In genomic region chr20:17059465-17059864, GRCh38 we compare ENCODE assay signal across 16 cellular contexts.
DNase-seq lines count a peak whose midpoint lies in the region; FAIRE-seq and TF ChIP-seq lines count a peak whose summit lies in the region.
"Had no signal": no experiment of that assay in that cellular context is flagged by ENCODE, and none has a peak within 500 bp of the region (broad histone marks: within the 10 kb centered on the region; RNA-seq: fewer than 3 reads in every experiment).

No MANE protein-coding gene starts in this region.

- H3K36me3 Mint-ChIP-seq in activated naive CD8-positive, alpha-beta T cell treated with anti-CD3 and anti-CD28 coated beads for 36 hours, result no peaks in the 10 kb centered on the region

- H2BK20ac ChIP-seq in H1 (ENCODE audit: low read length), result no peak overlapping the region

- no peak overlapping the region for H3K4me2 ChIP-seq in H1 (ENCODE audit: insufficient read depth in 1 of 2, low read depth in 2 of 2, low read length in 2 of 2)

- POLR2A ChIA-PET in H1 (lab: Charles Lee; ENCODE audit: partially characterized antibody), result no interaction called here

- no peak for FAIRE-seq in H1 (lab: Jason Lieb, UNC)
- FAIRE-seq: colon had no signal

- H2BK5ac ChIP-seq in H1 (ENCODE audit: low read depth, low read length), result no peak overlapping the region

- H4K8ac ChIP-seq in H1 (ENCODE audit: extremely low read depth, insufficient read depth, low read length), result no peak overlapping the region

- TF ChIP-seq POLR2A in H1 (IDR thresholded peaks at IDR 0.05; ENCODE audit: control extremely low read depth in 1 of 2, low read depth in 2 of 2, low read length in 2 of 2), result no peak
- no peak for TF ChIP-seq POLR2A in transverse colon (IDR thresholded peaks at IDR 0.05)

- H3K27ac ChIP-seq in H1 (ENCODE audit: low read depth, low read length) (no peak overlapping the region), transverse colon (no peak overlapping the region)
- H3K27ac ChIP-seq: parathyroid adenoma, uterus, WERI-Rb-1 had no signal

- no peak overlapping the region for H3K27ac Mint-ChIP-seq in activated naive CD8-positive, alpha-beta T cell treated with anti-CD3 and anti-CD28 coated beads for 36 hours
- H3K27ac Mint-ChIP-seq: activated naive CD4-positive, alpha-beta T cell treated with anti-CD3 and anti-CD28 coated beads, Interleukin-2, amount 50 U/mL, for 72 hours had no signal

- H2BK120ac ChIP-seq in H1 (replicated peaks; ENCODE audit: low read depth, low read length), result no peak overlapping the region

- no peaks in the 10 kb centered on the region for H3K79me2 ChIP-seq in H1 (ENCODE audit: control insufficient read depth in 1 of 2, insufficient read depth in 2 of 2, low read length in 2 of 2)
- H3K79me2 ChIP-seq: parathyroid adenoma had no signal

- no peak overlapping the region for H3K4ac ChIP-seq in H1 (replicated peaks; ENCODE audit: insufficient read length, low read depth, low read length)

- peak overlapping the region; percentile 65; the same call in 1 of the 2 replicates for H2AFZ ChIP-seq in H1 (ENCODE audit: low read length)
- H2AFZ ChIP-seq: parathyroid adenoma had no signal

- peaks cover 9% of the 10 kb centered on the region for H3K9me3 Mint-ChIP-seq in activated naive CD8-positive, alpha-beta T cell treated with anti-CD3 and anti-CD28 coated beads for 36 hours

- no peak overlapping the region for H2BK15ac ChIP-seq in H1 (ENCODE audit: low read length)

- no peaks in the 10 kb centered on the region for H3K36me3 ChIP-seq in H1 (ENCODE audit: control insufficient read depth in 2 of 4, insufficient read depth in 4 of 4, low read length in 3 of 4)
- no peaks in the 10 kb centered on the region for H3K36me3 ChIP-seq in transverse colon
- H3K36me3 ChIP-seq: uterus, WERI-Rb-1 had no signal

- H3K56ac ChIP-seq in H1 (replicated peaks; ENCODE audit: insufficient read length, low read depth, low read length), result no peak overlapping the region

- intact Hi-C loops in transverse colon (cut with DNase I; ENCODE audit: low total_unique reads), result no loop called here

- CTCF ChIA-PET in H1 (lab: Charles Lee; ENCODE audit: partially characterized antibody), result interaction anchor here (1.0 kb wide), 1 partner anchor 123 kb away, joined by 3 read pairs; no protein-coding TSS in a partner anchor

- H3K4me3 ChIP-seq in AG10803 (ENCODE audit: low read length), result no peak overlapping the region
- no peak overlapping the region for H3K4me3 ChIP-seq in H1 (ENCODE audit: extremely low read depth in 1 of 4, insufficient read depth in 2 of 4, low read depth in 3 of 4, low read length in 4 of 4)
- H3K4me3 ChIP-seq in transverse colon, result no peak overlapping the region
- H3K4me3 ChIP-seq: uterus had no signal

- no peak overlapping the region for H4K5ac ChIP-seq in H1 (ENCODE audit: insufficient read length, low read depth, low read length)

- no peak overlapping the region; the same call in 1 of the 2 replicates for H2AK5ac ChIP-seq in H1 (ENCODE audit: low read depth, low read length)

- H3K23ac ChIP-seq in H1 (ENCODE audit: insufficient read length), result no peak overlapping the region

- H3K9me3 ChIP-seq in H1 (ENCODE audit: insufficient read depth in 2 of 2, low read depth in 1 of 2, low read length in 1 of 2) (peaks cover 2 to 3% of the 10 kb centered on the region in 2 experiments; a peak in 1 of 4 replicates), transverse colon (no peaks in the 10 kb centered on the region)
- H3K9me3 ChIP-seq: uterus had no signal

- no peak overlapping the region for H3K4me3 Mint-ChIP-seq in activated naive CD8-positive, alpha-beta T cell treated with anti-CD3 and anti-CD28 coated beads for 36 hours

- no peak overlapping the region for H3K9ac ChIP-seq in H1 (replicated peaks in 1 of 4; ENCODE audit: extremely low read depth in 1 of 4, low read depth in 3 of 4, low read length in 3 of 4)
- H3K9ac ChIP-seq: parathyroid adenoma had no signal

- peak overlapping the region; percentile 51 for H4K91ac ChIP-seq in H1 (replicated peaks; ENCODE audit: insufficient read length, low read length)

- peaks cover 3% of the 10 kb centered on the region for H3K27me3 Mint-ChIP-seq in activated naive CD8-positive, alpha-beta T cell treated with anti-CD3 and anti-CD28 coated beads for 36 hours

- H3K14ac ChIP-seq in H1 (ENCODE audit: insufficient read length), result no peak overlapping the region

- H3K18ac ChIP-seq in H1 (ENCODE audit: extremely low read depth, low read length), result no peak overlapping the region

- H3K4me1 Mint-ChIP-seq in activated naive CD8-positive, alpha-beta T cell treated with anti-CD3 and anti-CD28 coated beads for 36 hours, result no peaks in the 10 kb centered on the region

- H3K23me2 ChIP-seq in H1 (ENCODE audit: low read depth, low read length), result no peaks in the 10 kb centered on the region

- peak; percentile 18 for DNase-seq in AG10803 (ENCODE audit: low read depth)
- DNase-seq in HT-29 (ENCODE audit: low spot score), result peak; percentile 4
- DNase-seq in NCI-H510A (lab: John Stamatoyannopoulos, UW), result peak; percentile 91
- no peak for DNase-seq in H1 (ENCODE audit: low read depth in 1 of 2, low spot score in 2 of 2)
- no peak for DNase-seq in NCI-H2107 treated with DMSO at 0.1 percent for 48 hours (lab: John Stamatoyannopoulos, UW; ENCODE audit: unreplicated experiment)
- no peak for DNase-seq in transverse colon
- DNase-seq in activated CD4-positive, alpha-beta T cell treated with anti-CD3 and anti-CD28 coated beads, Interleukin-2, amount 50 U/mL, for 4 hours, result no peak
- DNase-seq in activated naive CD8-positive, alpha-beta T cell treated with anti-CD3 and anti-CD28 coated beads for 36 hours, result no peak
- DNase-seq: activated CD8-positive, alpha-beta memory T cell treated with anti-CD3 and anti-CD28 coated beads, Interleukin-2, amount 50 U/mL, for 48 hours; NCI-H526 treated with DMSO at 0.1 percent for 48 hours; Right ventricle myocardium superior; uterus; WERI-Rb-1 had no signal

- H4K20me1 ChIP-seq in H1 (replicated peaks in 1 of 2; ENCODE audit: control insufficient read depth in 1 of 2, insufficient read depth in 2 of 2, low read length in 2 of 2), result no peaks in the 10 kb centered on the region

- 87% methylated on average over 7 of the region's 7 CpGs; no CpG with 5 or more reads in 1 of the 2 experiments for WGBS in H1 (ENCODE audit: extremely low coverage in 1 of 2, insufficient coverage in 1 of 2, insufficient read length in 1 of 2, insufficient replicate concordance in 2 of 2, low coverage in 1 of 2, low lambda C conversion rate in 2 of 2, missing lambda C conversion rate in 1 of 2), 2 experiments
- 71% methylated on average over 7 of the region's 7 CpGs; no CpG with 5 or more reads in 1 of the 2 donors for WGBS in transverse colon (ENCODE audit: low coverage in 1 of 2), 2 donors

- H3K4me1 ChIP-seq in H1 (replicated peaks in 1 of 4; ENCODE audit: control insufficient read depth in 3 of 4, insufficient read depth in 4 of 4, low read length in 3 of 4), result no peaks in the 10 kb centered on the region
- H3K4me1 ChIP-seq in transverse colon, result no peaks in the 10 kb centered on the region
- H3K4me1 ChIP-seq: parathyroid adenoma, uterus had no signal

- no peak for TF ChIP-seq EP300 in H1 (IDR thresholded peaks at IDR 0.05; ENCODE audit: borderline replicate concordance in 1 of 2, low read depth in 2 of 2, low read length in 2 of 2)
- no peak for TF ChIP-seq EP300 in transverse colon (IDR thresholded peaks at IDR 0.05; ENCODE audit: low read depth)

- no peak for TF ChIP-seq RAD21 in H1 (IDR thresholded peaks at IDR 0.05 in 1 of 2, conservative IDR thresholded peaks at IDR 0.05 in 1 of 2; ENCODE audit: low read depth in 2 of 2, low read length in 2 of 2)

- H3K79me1 ChIP-seq in H1 (ENCODE audit: low read depth, low read length), result no peaks in the 10 kb centered on the region

- H2BK12ac ChIP-seq in H1 (ENCODE audit: low read depth, low read length), result no peak overlapping the region

- TF ChIP-seq CTCF in AG10803 (conservative IDR thresholded peaks at IDR 0.05; ENCODE audit: low read length), result no peak
- TF ChIP-seq CTCF in H1 (IDR thresholded peaks at IDR 0.05; ENCODE audit: control extremely low read depth in 1 of 3, insufficient read depth in 1 of 3, low read depth in 1 of 3, low read length in 3 of 3), result no peak
- no peak for TF ChIP-seq CTCF in transverse colon (IDR thresholded peaks at IDR 0.05)

- H3K27me3 ChIP-seq in H1 (replicated peaks in 1 of 4; ENCODE audit: control insufficient read depth in 3 of 4, extremely low read depth in 1 of 4, insufficient read depth in 3 of 4, low read length in 3 of 4) (no peaks in the 10 kb centered on the region), transverse colon (no peaks in the 10 kb centered on the region)
- H3K27me3 ChIP-seq: uterus had no signal

- in situ Hi-C loops in transverse colon (cut with MboI; ENCODE audit: low pct_ligation_motif_present in 1 of 4, low pct_unique_long_range_greater_than_20kb in 1 of 4, low sequenced_read_pairs in 3 of 4), result no loop called here

TF ChIP-seq in H1, 55 proteins besides CTCF, POLR2A, EP300 and RAD21 (continues in another document):
- no peak for TF ChIP-seq TEAD4 (IDR thresholded peaks at IDR 0.05; ENCODE audit: low read depth, low read length)
- TF ChIP-seq RBBP5 (IDR thresholded peaks at IDR 0.05; ENCODE audit: borderline replicate concordance, low read depth, low read length), result no peak
- no peak for TF ChIP-seq MAFK (IDR thresholded peaks at IDR 0.05; ENCODE audit: low read depth, low read length)

Comparison
In these comparisons a context has a peak if more than half of its experiments do, and no peak if none do; other contexts are left out.
1. DNase-seq: peak in AG10803 (single experiment), HT-29 (single experiment) and NCI-H510A (single experiment); none in H1 (0 of 2), NCI-H2107 treated with DMSO at 0.1 percent for 48 hours (single experiment), transverse colon (single experiment), activated CD4-positive, alpha-beta T cell treated with anti-CD3 and anti-CD28 coated beads, Interleukin-2, amount 50 U/mL, for 4 hours (0 of 2) and activated naive CD8-positive, alpha-beta T cell treated with anti-CD3 and anti-CD28 coated beads for 36 hours (single experiment).